9 cellular contexts compared by ENCODE assay signal in the genomic region with DNA sequence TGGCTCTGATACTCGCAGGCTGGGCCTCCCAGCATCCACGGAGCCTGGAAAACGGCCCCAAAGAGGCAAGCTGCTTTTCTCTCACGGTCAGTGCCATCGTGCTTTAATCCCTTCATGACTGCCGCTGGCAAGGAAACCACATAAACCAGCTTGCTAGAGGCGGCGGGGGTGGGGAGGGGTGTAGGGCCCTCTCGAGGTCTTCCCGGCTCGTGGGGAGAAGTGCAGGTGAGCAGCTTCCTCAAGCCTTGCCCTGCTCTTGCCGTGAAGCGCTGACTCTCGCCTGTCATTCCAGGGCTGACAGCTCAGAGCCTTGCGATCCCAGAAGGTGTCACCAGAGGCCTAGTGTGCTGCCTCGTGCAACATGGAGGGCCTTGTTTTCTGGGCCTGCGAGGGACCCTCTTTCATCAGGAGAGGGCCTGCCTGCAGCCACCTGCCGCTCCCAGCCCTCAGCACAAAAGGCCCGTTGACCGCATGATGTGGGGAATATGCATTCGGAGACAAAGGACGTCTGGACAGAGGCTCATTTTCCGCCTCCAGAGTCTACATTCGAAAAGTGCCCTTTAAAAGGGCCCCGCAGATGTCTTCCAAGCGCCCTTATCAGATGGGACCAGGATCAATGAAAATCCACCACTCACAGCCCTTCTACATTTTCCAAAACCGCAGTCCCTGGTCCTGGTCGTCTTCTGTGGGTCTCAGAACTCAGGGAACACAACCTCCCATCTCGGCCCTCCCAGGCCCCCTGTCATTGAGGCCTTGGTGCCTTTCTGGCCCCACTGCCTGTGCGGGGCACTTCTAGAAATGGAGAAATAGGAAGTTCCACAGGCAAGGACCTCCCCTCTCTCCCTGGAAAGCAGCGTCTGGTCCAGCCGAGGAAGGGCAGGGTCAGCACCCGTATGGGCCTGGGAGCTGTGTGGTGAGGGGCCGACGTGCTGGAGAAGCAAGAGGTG. TPM values are rescaled to one million over a fixed set of nuclear protein-coding genes. Genes with fewer than 3 reads are reported as not detected.
A peak's percentile ranks its signal among the peaks of the same experiment; 100 is the strongest.
DNase-seq lines count a peak whose midpoint lies in the region; ATAC-seq and TF ChIP-seq lines count a peak whose summit lies in the region.
"Had no signal": no experiment of that assay in that cellular context is flagged by ENCODE, and none has a peak within 500 bp of the region (broad histone marks: within the 10 kb centered on the region; RNA-seq: fewer than 3 reads in every experiment).

No MANE protein-coding gene starts in this region.

- H3K27me3 ChIP-seq in RWPE2 (ENCODE audit: insufficient read depth, poor library complexity, severe bottlenecking) (no peaks in the 10 kb centered on the region), gastroesophageal sphincter (no peaks in the 10 kb centered on the region)

- H3K36me3 ChIP-seq in RWPE2 (ENCODE audit: low read depth) = peaks cover 89% of the 10 kb centered on the region
- peaks cover 0 to 91% of the 10 kb centered on the region in 2 donors for H3K36me3 ChIP-seq in gastroesophageal sphincter

- TF ChIP-seq EP300 in gastroesophageal sphincter (IDR thresholded peaks at IDR 0.05) = no peak

- TF ChIP-seq POLR2A in gastroesophageal sphincter (IDR thresholded peaks at IDR 0.05) = no peak

- ATAC-seq in RWPE2 (ENCODE audit: low read depth) (no peak), gastroesophageal sphincter (no peak), GM19397 (IDR thresholded peaks at IDR 0.05; ENCODE audit: unreplicated experiment) (no peak), GM19351 (IDR thresholded peaks at IDR 0.05; ENCODE audit: unreplicated experiment) (no peak), GM19463 (IDR thresholded peaks at IDR 0.05; ENCODE audit: unreplicated experiment) (no peak)

- TF ChIP-seq CTCF in RWPE2 (IDR thresholded peaks at IDR 0.05; ENCODE audit: poor library complexity, severe bottlenecking) (no peak), gastroesophageal sphincter (IDR thresholded peaks at IDR 0.05) (no peak), osteocyte (IDR thresholded peaks at IDR 0.05) (peak; percentile 10)

- no peaks in the 10 kb centered on the region for H3K27me3 Mint-ChIP-seq in osteocyte (ENCODE audit: unreplicated experiment)

- DNase-seq in COLO829 (ENCODE audit: low spot score) (peak; percentile 56), RWPE2 (ENCODE audit: low spot score) (no peak), osteocyte (ENCODE audit: extremely low spot score, unreplicated experiment) (peak; percentile 82), NCI-H82 treated with DMSO at 0.1 percent for 48 hours (lab: John Stamatoyannopoulos, UW; ENCODE audit: unreplicated experiment) (no peak)
- DNase-seq: NCI-H226 had no signal

- 42 to 60% methylated on average over 7 to 13 of the region's 35 CpGs for WGBS in gastroesophageal sphincter (ENCODE audit: low coverage in 1 of 2), 2 donors

- H3K27ac Mint-ChIP-seq in osteocyte (ENCODE audit: unreplicated experiment) = peak overlapping the region; percentile 7

- peaks cover 13% of the 10 kb centered on the region for H3K4me1 ChIP-seq in RWPE2 (ENCODE audit: insufficient read depth, poor library complexity, severe bottlenecking)
- peaks cover 5 to 60% (median 38%) of the 10 kb centered on the region in 3 donors for H3K4me1 ChIP-seq in gastroesophageal sphincter

- peaks cover 16% of the 10 kb centered on the region for H3K4me1 Mint-ChIP-seq in osteocyte (ENCODE audit: unreplicated experiment)

- no peaks in the 10 kb centered on the region for H3K9me3 Mint-ChIP-seq in osteocyte (ENCODE audit: unreplicated experiment)

- no peak overlapping the region for H3K4me3 Mint-ChIP-seq in osteocyte (ENCODE audit: unreplicated experiment)

- H3K4me3 ChIP-seq in RWPE2 (ENCODE audit: severe bottlenecking) = no peak overlapping the region
- H3K4me3 ChIP-seq in gastroesophageal sphincter = no peak overlapping the region

- H3K9me3 ChIP-seq in RWPE2 (ENCODE audit: severe bottlenecking) (no peaks in the 10 kb centered on the region), gastroesophageal sphincter (no peaks in the 10 kb centered on the region)

- H3K27ac ChIP-seq in RWPE2 (ENCODE audit: poor library complexity, severe bottlenecking) = peak overlapping the region; percentile 46
- H3K27ac ChIP-seq in gastroesophageal sphincter = peak overlapping the region in 3 of 4 donors; percentile 72 to 77 (median 75)

- H3K36me3 Mint-ChIP-seq in osteocyte (ENCODE audit: unreplicated experiment) = peaks cover 24% of the 10 kb centered on the region

RNA-seq across cellular contexts. Expression of gene ZRANB1, which starts 58.7 kb away (rescaled TPM):
- total RNA-seq in gastroesophageal sphincter (10 to 100 TPM; 35.5 to 48.7 (median 44.3) TPM), osteocyte (26.4 and 26.8 TPM in 2 replicates)

Comparison
In these comparisons a context has a peak if more than half of its experiments do, and no peak if none do; other contexts are left out.
1. DNase-seq: peak in COLO829 (single experiment) and osteocyte (single experiment); none in RWPE2 (single experiment) and NCI-H82 treated with DMSO at 0.1 percent for 48 hours (single experiment).